ENCODE assay signal across 19 cellular contexts in genomic region chr20:21161926-21162325, GRCh38. TPM values are rescaled to one million over a fixed set of nuclear protein-coding genes. Genes with fewer than 3 reads are reported as not detected.
"Had no signal": no experiment of that assay in that cellular context is flagged by ENCODE, and none has a peak within 500 bp of the region (broad histone marks: within the 10 kb centered on the region; RNA-seq: fewer than 3 reads in every experiment).

No MANE protein-coding gene starts in this region.

- DNase-seq: activated CD4-positive, alpha-beta T cell treated with anti-CD3 and anti-CD28 coated beads for 48 hours; activated CD8-positive, alpha-beta memory T cell treated with anti-CD3 and anti-CD28 coated beads for 24 hours; activated naive CD4-positive, alpha-beta T cell treated with anti-CD3 and anti-CD28 coated beads for 36 hours; colonic mucosa; left cardiac atrium; lower lobe of right lung; midbrain; natural killer cell; stimulated activated CD4-positive, alpha-beta T cell treated with anti-CD3 and anti-CD28 coated beads, Interleukin-4, amount 100 ng/mL, for 1 hour; stimulated activated naive CD8-positive, alpha-beta T cell treated with anti-CD3 and anti-CD28 coated beads, Interleukin-15, amount 100 ng/mL, for 72 hours; SW 1271; testis; upper lobe of right lung had no signal

- H3K9me3 ChIP-seq: colonic mucosa, lower lobe of right lung, testis, upper lobe of right lung had no signal

- H3K27me3 ChIP-seq: colonic mucosa, testis, upper lobe of right lung had no signal

- H3K36me3 ChIP-seq: colonic mucosa had no signal

- H3K4me3 ChIP-seq: colonic mucosa, lower lobe of right lung, testis, upper lobe of right lung had no signal

- ATAC-seq: activated T-helper 17 cell treated with anti-CD3 and anti-CD28 coated beads, Interleukin-2, amount 50 U/mL, for 72 hours; lower lobe of right lung; natural killer cell; stimulated activated naive CD8-positive, alpha-beta T cell treated with anti-CD3 and anti-CD28 coated beads, Interleukin-15, amount 100 ng/mL, for 72 hours; upper lobe of right lung had no signal

- H3K4me1 ChIP-seq: colonic mucosa, lower lobe of right lung, testis, upper lobe of right lung had no signal

- H3K27ac ChIP-seq: colonic mucosa, lower lobe of right lung, testis, upper lobe of right lung had no signal

RNA-seq across cellular contexts. Expression of gene LINC00237, which starts 55.8 kb away (rescaled TPM):
- total RNA-seq: activated naive CD4-positive, alpha-beta T cell treated with anti-CD3 and anti-CD28 coated beads for 36 hours; activated T-helper 17 cell treated with anti-CD3 and anti-CD28 coated beads, Interleukin-2, amount 50 U/mL, for 72 hours; cardiac septum; colonic mucosa; endothelial cell of umbilical vein; fibroblast of lung; glomerular endothelial cell; left cardiac atrium; lower lobe of right lung; natural killer cell; posterior vena cava; testis; upper lobe of right lung had no signal
- polyA plus RNA-seq: endothelial cell of umbilical vein, fibroblast of lung had no signal
